In the genomic region with DNA sequence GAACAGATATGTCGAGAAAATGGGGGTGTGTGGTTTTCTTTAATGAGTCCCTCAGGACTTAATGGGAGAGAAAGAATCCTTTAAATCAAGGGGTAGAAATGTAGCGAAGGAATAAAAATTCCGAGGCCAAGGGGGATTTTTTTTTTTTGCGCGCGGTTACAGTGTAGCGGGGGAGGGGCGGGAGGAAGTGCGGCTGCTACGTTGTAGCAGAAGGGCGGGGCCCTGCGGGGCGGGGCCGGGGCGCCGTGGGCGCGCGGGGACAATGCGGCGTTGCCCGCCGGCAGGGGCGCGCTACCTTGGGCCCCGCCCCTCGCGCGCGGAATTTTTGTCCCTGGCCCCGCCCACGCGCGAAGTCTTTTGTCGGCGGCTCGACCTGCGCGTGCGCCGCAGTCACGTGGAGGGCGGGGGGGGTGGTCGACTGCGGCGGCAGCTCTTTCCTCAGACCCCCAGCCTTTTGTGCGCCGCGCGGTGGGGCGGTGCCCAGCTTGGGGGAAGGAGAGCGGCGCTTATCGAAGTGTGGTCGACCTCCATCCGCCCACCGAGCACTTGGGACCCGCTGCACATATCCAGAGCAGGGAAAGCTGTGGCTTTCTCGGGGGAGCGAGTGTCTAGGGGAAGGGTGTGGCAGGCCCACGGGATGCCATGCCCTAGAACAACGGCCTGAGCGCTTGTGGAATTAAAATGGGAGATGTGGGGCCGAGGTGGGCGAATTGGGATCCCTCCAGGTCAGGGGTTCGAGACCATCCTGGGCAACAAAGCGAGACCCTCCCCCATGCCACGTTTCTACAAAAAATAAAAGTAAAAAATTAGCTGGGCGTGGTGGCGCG, we compare ENCODE assay signal across 8 cellular contexts. TPM values are rescaled to one million over a fixed set of nuclear protein-coding genes. Genes with fewer than 3 reads are reported as not detected.
A peak's percentile ranks its signal among the peaks of the same experiment; 100 is the strongest.
DNase-seq lines count a peak whose midpoint lies in the region; ATAC-seq and TF ChIP-seq lines count a peak whose summit lies in the region.

No MANE protein-coding gene starts in this region.

- peak overlapping the region; percentile 80 for H3K4me3 ChIP-seq in colonic mucosa

- DNase-seq in GM04504 (ENCODE audit: low read depth) (peak; percentile 80), NCI-H526 treated with DMSO at 0.1 percent for 48 hours (lab: John Stamatoyannopoulos, UW) (peak; percentile 80), colonic mucosa (peak; percentile 91), left lobe of liver (ENCODE audit: low spot score) (peak; percentile 91)
- DNase-seq in activated CD4-positive, alpha-beta T cell treated with anti-CD3 and anti-CD28 coated beads, Interleukin-2, amount 10 ng/mL, durations not matched to agents 24 days and 14 days = peak; percentile 99
- DNase-seq in stimulated activated CD4-positive, alpha-beta T cell treated with anti-CD3 and anti-CD28 coated beads, Interleukin-1b, Interleukin-23, amount 100 ng/mL, for 48 hours = peak; percentile 94

- peaks cover 60% of the 10 kb centered on the region for H3K36me3 Mint-ChIP-seq in activated CD4-positive, alpha-beta T cell treated with anti-CD3 and anti-CD28 coated beads, Interleukin-2, amount 10 ng/mL, durations not matched to agents 24 days and 14 days (ENCODE audit: low read depth)

- peak; percentile 52 for TF ChIP-seq CTCF in colonic mucosa (IDR thresholded peaks at IDR 0.05)

- peaks cover 3% of the 10 kb centered on the region for H3K4me1 ChIP-seq in colonic mucosa

- peak overlapping the region; percentile 97 for H3K27ac Mint-ChIP-seq in activated CD4-positive, alpha-beta T cell treated with anti-CD3 and anti-CD28 coated beads, Interleukin-2, amount 10 ng/mL, durations not matched to agents 24 days and 14 days

- no peaks in the 10 kb centered on the region for H3K27me3 ChIP-seq in colonic mucosa

- H3K9me3 Mint-ChIP-seq in activated CD4-positive, alpha-beta T cell treated with anti-CD3 and anti-CD28 coated beads, Interleukin-2, amount 10 ng/mL, durations not matched to agents 24 days and 14 days = no peaks in the 10 kb centered on the region

- no peaks in the 10 kb centered on the region for H3K27me3 Mint-ChIP-seq in activated CD4-positive, alpha-beta T cell treated with anti-CD3 and anti-CD28 coated beads, Interleukin-2, amount 10 ng/mL, durations not matched to agents 24 days and 14 days

- H3K9ac ChIP-seq in colonic mucosa (ENCODE audit: low read depth in 2 of 2, low read length in 2 of 2) = peak overlapping the region; percentile 87 to 89

- H3K36me3 ChIP-seq in colonic mucosa = peaks cover 20% of the 10 kb centered on the region

- H3K27ac ChIP-seq in colonic mucosa = peak overlapping the region; percentile 95

- intact Hi-C loops in activated CD4-positive, alpha-beta T cell treated with anti-CD3 and anti-CD28 coated beads, Interleukin-2, amount 10 ng/mL, durations not matched to agents 24 days and 14 days (cut with micrococcal nuclease) = loop anchor here (1.0 to 10.0 kb wide), 5 partner anchors 10 to 363 kb away; a partner anchor contains a TSS
- intact Hi-C loops in colonic mucosa (cut with DNase I) = loop anchor here (1.0 kb wide), 1 partner anchor 42 kb away; no protein-coding TSS in a partner anchor

- H3K9me3 ChIP-seq in colonic mucosa = no peaks in the 10 kb centered on the region

- H3K4me1 Mint-ChIP-seq in activated CD4-positive, alpha-beta T cell treated with anti-CD3 and anti-CD28 coated beads, Interleukin-2, amount 10 ng/mL, durations not matched to agents 24 days and 14 days = peaks cover 45% of the 10 kb centered on the region

- H3K4me3 Mint-ChIP-seq in activated CD4-positive, alpha-beta T cell treated with anti-CD3 and anti-CD28 coated beads, Interleukin-2, amount 10 ng/mL, durations not matched to agents 24 days and 14 days = peak overlapping the region; percentile 95

- peak; percentile 24 for ATAC-seq in HG03175 (IDR thresholded peaks at IDR 0.05; ENCODE audit: unreplicated experiment)
- ATAC-seq in left lobe of liver = peak; percentile 64
- no peak for ATAC-seq in HG02981 (IDR thresholded peaks at IDR 0.05; ENCODE audit: unreplicated experiment)

RNA-seq across cellular contexts. Expression of a gene that starts 1.3 kb away (rescaled TPM):
- total RNA-seq in activated CD4-positive, alpha-beta T cell treated with anti-CD3 and anti-CD28 coated beads, Interleukin-2, amount 10 ng/mL, durations not matched to agents 24 days and 14 days = 1,084 and 1,089 TPM in 2 replicates
- 100 to 1,000 TPM; 213 to 605 TPM for total RNA-seq in colonic mucosa
- total RNA-seq in left lobe of liver = 219 TPM

RNA-seq across cellular contexts. Expression of a gene that starts 4.3 kb away (rescaled TPM):
- 93.9 and 97.2 TPM in 2 replicates for total RNA-seq in activated CD4-positive, alpha-beta T cell treated with anti-CD3 and anti-CD28 coated beads, Interleukin-2, amount 10 ng/mL, durations not matched to agents 24 days and 14 days
- 10 to 100 TPM; 14.0 to 59.0 TPM for total RNA-seq in colonic mucosa
- total RNA-seq in left lobe of liver = 13.7 TPM

RNA-seq across cellular contexts. Expression of a gene that starts 21.1 kb away (rescaled TPM):
- total RNA-seq in activated CD4-positive, alpha-beta T cell treated with anti-CD3 and anti-CD28 coated beads, Interleukin-2, amount 10 ng/mL, durations not matched to agents 24 days and 14 days = 239 and 260 TPM in 2 replicates
- total RNA-seq in colonic mucosa (100 to 1,000 TPM; 130 to 158 TPM), left lobe of liver (45.9 TPM)

RNA-seq across cellular contexts. Expression of a gene that starts 22.9 kb away (rescaled TPM):
- 512 and 516 TPM in 2 replicates for total RNA-seq in activated CD4-positive, alpha-beta T cell treated with anti-CD3 and anti-CD28 coated beads, Interleukin-2, amount 10 ng/mL, durations not matched to agents 24 days and 14 days
- total RNA-seq in colonic mucosa = 10 to 100 TPM; 47.2 to 92.8 TPM
- 5.8 TPM for total RNA-seq in left lobe of liver

RNA-seq across cellular contexts. Expression of a gene that starts 30.6 kb away (rescaled TPM):
- 20.2 and 20.5 TPM in 2 replicates for total RNA-seq in activated CD4-positive, alpha-beta T cell treated with anti-CD3 and anti-CD28 coated beads, Interleukin-2, amount 10 ng/mL, durations not matched to agents 24 days and 14 days
- total RNA-seq in colonic mucosa (10 to 100 TPM in 1 of 2 donors, 1 to 10 TPM in 1; 7.4 to 19.2 TPM), left lobe of liver (1.8 TPM)
